ENCODE assay signal across 27 cellular contexts in genomic region chr3:87261925-87262324, GRCh38. TPM values are rescaled to one million over a fixed set of nuclear protein-coding genes. Genes with fewer than 3 reads are reported as not detected.
"Had no signal": no experiment of that assay in that cellular context is flagged by ENCODE, and none has a peak within 500 bp of the region (broad histone marks: within the 10 kb centered on the region; RNA-seq: fewer than 3 reads in every experiment).

No MANE protein-coding gene starts in this region.

- FAIRE-seq: TTC549 had no signal

- H3K4me1 Mint-ChIP-seq: T-helper 17 cell had no signal

- H3K27me3 Mint-ChIP-seq: activated CD4-positive, alpha-beta T cell treated with anti-CD3 and anti-CD28 coated beads for 36 hours; activated CD8-positive, alpha-beta T cell treated with anti-CD3 and anti-CD28 coated beads for 36 hours; activated naive CD4-positive, alpha-beta T cell treated with anti-CD3 and anti-CD28 coated beads, Interleukin-2, amount 50 U/mL, for 24 hours; activated T-cell treated with anti-CD3 and anti-CD28 coated beads, Interleukin-2, amount 50 U/mL, for 24 hours; T-helper 17 cell had no signal

- H3K36me3 Mint-ChIP-seq: activated naive CD4-positive, alpha-beta T cell treated with anti-CD3 and anti-CD28 coated beads, Interleukin-2, amount 50 U/mL, for 24 hours had no signal

- H3K36me3 ChIP-seq: breast epithelium, MG63 had no signal

- H3K9me3 ChIP-seq: breast epithelium, MG63 had no signal

- DNase-seq: activated CD4-positive, alpha-beta T cell treated with anti-CD3 and anti-CD28 coated beads for 36 hours; activated CD4-positive, alpha-beta T cell treated with anti-CD3 and anti-CD28 coated beads, Interleukin-2, amount 50 U/mL, for 1 hour; activated CD8-positive, alpha-beta T cell treated with anti-CD3 and anti-CD28 coated beads for 36 hours; activated effector memory CD4-positive, alpha-beta T cell treated with Interleukin-2 at 50 U/mL for 16 hours; activated naive CD4-positive, alpha-beta T cell; activated T-cell treated with anti-CD3 and anti-CD28 coated beads, Interleukin-2, amount 50 U/mL, for 24 hours; aorta; caudate nucleus; MG63; NCI-H1105 treated with DMSO at 0.1 percent for 48 hours; NCI-H146; NCI-H187 treated with DMSO at 0.1 percent for 48 hours; NCI-H2081 treated with DMSO at 0.1 percent for 48 hours; NCI-H226; NCI-H69; PC-9; SHP77 treated with DMSO at 0.1 percent for 48 hours; T-helper 17 cell; T1000 had no signal

- H3K27ac Mint-ChIP-seq: activated CD4-positive, alpha-beta T cell treated with anti-CD3 and anti-CD28 coated beads for 36 hours; activated CD8-positive, alpha-beta T cell treated with anti-CD3 and anti-CD28 coated beads for 36 hours; activated naive CD4-positive, alpha-beta T cell treated with anti-CD3 and anti-CD28 coated beads, Interleukin-2, amount 50 U/mL, for 24 hours; activated T-cell treated with anti-CD3 and anti-CD28 coated beads, Interleukin-2, amount 50 U/mL, for 24 hours; activated T-helper 1 cell treated with anti-CD3 and anti-CD28 coated beads, Interleukin-12 subunit alpha, Interleukin-12 subunit beta, Interleukin-2, Interleukin-4 antibody, amounts not matched to agents 30 ng/mL and 10 ng/mL and 1 ng/mL, durations not matched to agents 14 hours and 24 hours and 36 hours; T-helper 17 cell had no signal

- ATAC-seq: activated CD4-positive, alpha-beta T cell treated with anti-CD3 and anti-CD28 coated beads for 36 hours; activated CD8-positive, alpha-beta T cell treated with anti-CD3 and anti-CD28 coated beads for 36 hours; T-helper 17 cell had no signal

- H3K9me3 Mint-ChIP-seq: activated CD8-positive, alpha-beta T cell treated with anti-CD3 and anti-CD28 coated beads for 36 hours; activated naive CD4-positive, alpha-beta T cell treated with anti-CD3 and anti-CD28 coated beads, Interleukin-2, amount 50 U/mL, for 24 hours; activated T-cell treated with anti-CD3 and anti-CD28 coated beads, Interleukin-2, amount 50 U/mL, for 24 hours; activated T-helper 1 cell treated with anti-CD3 and anti-CD28 coated beads, Interleukin-12 subunit alpha, Interleukin-12 subunit beta, Interleukin-2, Interleukin-4 antibody, amounts not matched to agents 30 ng/mL and 10 ng/mL and 1 ng/mL, durations not matched to agents 14 hours and 24 hours and 36 hours had no signal

- H3K4me3 ChIP-seq: breast epithelium, MG63, PC-9 had no signal

- H3K27ac ChIP-seq: breast epithelium, PC-9, VCaP had no signal

- H3K4me3 Mint-ChIP-seq: activated CD4-positive, alpha-beta T cell treated with anti-CD3 and anti-CD28 coated beads for 36 hours; activated CD8-positive, alpha-beta T cell treated with anti-CD3 and anti-CD28 coated beads for 36 hours; activated naive CD4-positive, alpha-beta T cell treated with anti-CD3 and anti-CD28 coated beads, Interleukin-2, amount 50 U/mL, for 24 hours; activated T-cell treated with anti-CD3 and anti-CD28 coated beads, Interleukin-2, amount 50 U/mL, for 24 hours; activated T-helper 1 cell treated with anti-CD3 and anti-CD28 coated beads, Interleukin-12 subunit alpha, Interleukin-12 subunit beta, Interleukin-2, Interleukin-4 antibody, amounts not matched to agents 30 ng/mL and 10 ng/mL and 1 ng/mL, durations not matched to agents 14 hours and 24 hours and 36 hours; T-helper 17 cell had no signal

RNA-seq across cellular contexts. Expression of gene POU1F1, which starts 14.5 kb away (rescaled TPM):
- total RNA-seq: activated CD4-positive, alpha-beta T cell treated with anti-CD3 and anti-CD28 coated beads for 36 hours; activated CD8-positive, alpha-beta T cell treated with anti-CD3 and anti-CD28 coated beads for 36 hours; activated T-helper 1 cell treated with anti-CD3 and anti-CD28 coated beads, Interleukin-12 subunit alpha, Interleukin-12 subunit beta, Interleukin-2, Interleukin-4 antibody, amounts not matched to agents 30 ng/mL and 10 ng/mL and 1 ng/mL, durations not matched to agents 14 hours and 24 hours and 36 hours; aorta; breast epithelium; cerebellum; NCI-H460; PC-9; SK-MEL-5; T-helper 17 cell had no signal
